In the genomic region with DNA sequence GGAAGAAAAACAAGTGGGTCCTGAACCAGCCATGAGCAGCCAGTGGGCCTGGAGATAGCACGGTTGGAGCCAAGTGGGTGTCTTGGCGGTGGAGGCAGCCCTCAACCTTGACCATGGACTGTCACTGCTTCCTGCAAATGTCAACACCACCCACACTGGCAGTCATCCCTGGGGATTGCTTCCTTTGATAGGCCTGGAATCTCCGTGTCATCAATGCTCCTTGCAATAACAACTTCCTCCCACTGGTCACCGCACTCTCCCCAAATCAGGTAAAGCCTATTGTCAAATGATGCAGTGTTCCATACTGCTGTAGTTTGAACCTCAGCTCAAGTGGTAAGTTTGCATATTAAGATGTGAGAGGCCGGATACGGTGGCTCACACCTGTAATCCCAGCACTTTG, we compare ENCODE assay signal across 1 cellular context.
TF ChIP-seq lines count a peak whose summit lies in the region.

No MANE protein-coding gene starts in this region.

TF ChIP-seq in H1, 55 proteins besides CTCF, POLR2A, EP300 and RAD21 (continued from another document):
- TF ChIP-seq, protein P1, sequence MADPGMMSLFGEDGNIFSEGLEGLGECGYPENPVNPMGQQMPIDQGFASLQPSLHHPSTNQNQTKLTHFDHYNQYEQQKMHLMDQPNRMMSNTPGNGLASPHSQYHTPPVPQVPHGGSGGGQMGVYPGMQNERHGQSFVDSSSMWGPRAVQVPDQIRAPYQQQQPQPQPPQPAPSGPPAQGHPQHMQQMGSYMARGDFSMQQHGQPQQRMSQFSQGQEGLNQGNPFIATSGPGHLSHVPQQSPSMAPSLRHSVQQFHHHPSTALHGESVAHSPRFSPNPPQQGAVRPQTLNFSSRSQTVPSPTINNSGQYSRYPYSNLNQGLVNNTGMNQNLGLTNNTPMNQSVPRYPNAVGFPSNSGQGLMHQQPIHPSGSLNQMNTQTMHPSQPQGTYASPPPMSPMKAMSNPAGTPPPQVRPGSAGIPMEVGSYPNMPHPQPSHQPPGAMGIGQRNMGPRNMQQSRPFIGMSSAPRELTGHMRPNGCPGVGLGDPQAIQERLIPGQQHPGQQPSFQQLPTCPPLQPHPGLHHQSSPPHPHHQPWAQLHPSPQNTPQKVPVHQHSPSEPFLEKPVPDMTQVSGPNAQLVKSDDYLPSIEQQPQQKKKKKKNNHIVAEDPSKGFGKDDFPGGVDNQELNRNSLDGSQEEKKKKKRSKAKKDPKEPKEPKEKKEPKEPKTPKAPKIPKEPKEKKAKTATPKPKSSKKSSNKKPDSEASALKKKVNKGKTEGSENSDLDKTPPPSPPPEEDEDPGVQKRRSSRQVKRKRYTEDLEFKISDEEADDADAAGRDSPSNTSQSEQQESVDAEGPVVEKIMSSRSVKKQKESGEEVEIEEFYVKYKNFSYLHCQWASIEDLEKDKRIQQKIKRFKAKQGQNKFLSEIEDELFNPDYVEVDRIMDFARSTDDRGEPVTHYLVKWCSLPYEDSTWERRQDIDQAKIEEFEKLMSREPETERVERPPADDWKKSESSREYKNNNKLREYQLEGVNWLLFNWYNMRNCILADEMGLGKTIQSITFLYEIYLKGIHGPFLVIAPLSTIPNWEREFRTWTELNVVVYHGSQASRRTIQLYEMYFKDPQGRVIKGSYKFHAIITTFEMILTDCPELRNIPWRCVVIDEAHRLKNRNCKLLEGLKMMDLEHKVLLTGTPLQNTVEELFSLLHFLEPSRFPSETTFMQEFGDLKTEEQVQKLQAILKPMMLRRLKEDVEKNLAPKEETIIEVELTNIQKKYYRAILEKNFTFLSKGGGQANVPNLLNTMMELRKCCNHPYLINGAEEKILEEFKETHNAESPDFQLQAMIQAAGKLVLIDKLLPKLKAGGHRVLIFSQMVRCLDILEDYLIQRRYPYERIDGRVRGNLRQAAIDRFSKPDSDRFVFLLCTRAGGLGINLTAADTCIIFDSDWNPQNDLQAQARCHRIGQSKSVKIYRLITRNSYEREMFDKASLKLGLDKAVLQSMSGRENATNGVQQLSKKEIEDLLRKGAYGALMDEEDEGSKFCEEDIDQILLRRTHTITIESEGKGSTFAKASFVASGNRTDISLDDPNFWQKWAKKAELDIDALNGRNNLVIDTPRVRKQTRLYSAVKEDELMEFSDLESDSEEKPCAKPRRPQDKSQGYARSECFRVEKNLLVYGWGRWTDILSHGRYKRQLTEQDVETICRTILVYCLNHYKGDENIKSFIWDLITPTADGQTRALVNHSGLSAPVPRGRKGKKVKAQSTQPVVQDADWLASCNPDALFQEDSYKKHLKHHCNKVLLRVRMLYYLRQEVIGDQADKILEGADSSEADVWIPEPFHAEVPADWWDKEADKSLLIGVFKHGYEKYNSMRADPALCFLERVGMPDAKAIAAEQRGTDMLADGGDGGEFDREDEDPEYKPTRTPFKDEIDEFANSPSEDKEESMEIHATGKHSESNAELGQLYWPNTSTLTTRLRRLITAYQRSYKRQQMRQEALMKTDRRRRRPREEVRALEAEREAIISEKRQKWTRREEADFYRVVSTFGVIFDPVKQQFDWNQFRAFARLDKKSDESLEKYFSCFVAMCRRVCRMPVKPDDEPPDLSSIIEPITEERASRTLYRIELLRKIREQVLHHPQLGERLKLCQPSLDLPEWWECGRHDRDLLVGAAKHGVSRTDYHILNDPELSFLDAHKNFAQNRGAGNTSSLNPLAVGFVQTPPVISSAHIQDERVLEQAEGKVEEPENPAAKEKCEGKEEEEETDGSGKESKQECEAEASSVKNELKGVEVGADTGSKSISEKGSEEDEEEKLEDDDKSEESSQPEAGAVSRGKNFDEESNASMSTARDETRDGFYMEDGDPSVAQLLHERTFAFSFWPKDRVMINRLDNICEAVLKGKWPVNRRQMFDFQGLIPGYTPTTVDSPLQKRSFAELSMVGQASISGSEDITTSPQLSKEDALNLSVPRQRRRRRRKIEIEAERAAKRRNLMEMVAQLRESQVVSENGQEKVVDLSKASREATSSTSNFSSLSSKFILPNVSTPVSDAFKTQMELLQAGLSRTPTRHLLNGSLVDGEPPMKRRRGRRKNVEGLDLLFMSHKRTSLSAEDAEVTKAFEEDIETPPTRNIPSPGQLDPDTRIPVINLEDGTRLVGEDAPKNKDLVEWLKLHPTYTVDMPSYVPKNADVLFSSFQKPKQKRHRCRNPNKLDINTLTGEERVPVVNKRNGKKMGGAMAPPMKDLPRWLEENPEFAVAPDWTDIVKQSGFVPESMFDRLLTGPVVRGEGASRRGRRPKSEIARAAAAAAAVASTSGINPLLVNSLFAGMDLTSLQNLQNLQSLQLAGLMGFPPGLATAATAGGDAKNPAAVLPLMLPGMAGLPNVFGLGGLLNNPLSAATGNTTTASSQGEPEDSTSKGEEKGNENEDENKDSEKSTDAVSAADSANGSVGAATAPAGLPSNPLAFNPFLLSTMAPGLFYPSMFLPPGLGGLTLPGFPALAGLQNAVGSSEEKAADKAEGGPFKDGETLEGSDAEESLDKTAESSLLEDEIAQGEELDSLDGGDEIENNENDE (IDR thresholded peaks at IDR 0.05; ENCODE audit: insufficient replicate concordance, low read length) = no peak
- TF ChIP-seq MAFK (IDR thresholded peaks at IDR 0.05; ENCODE audit: low read depth, low read length) = no peak
